ENCODE assay signal across 8 cellular contexts in genomic region chr9:131398204-131398603, GRCh38. TPM values are rescaled to one million over a fixed set of nuclear protein-coding genes. Genes with fewer than 3 reads are reported as not detected.
DNase-seq lines count a peak whose midpoint lies in the region; ATAC-seq and TF ChIP-seq lines count a peak whose summit lies in the region.

No MANE protein-coding gene starts in this region.

- H3K27me3 Mint-ChIP-seq in CD8-positive, alpha-beta T cell (ENCODE audit: low read depth), result no peaks in the 10 kb centered on the region
- H3K27me3 Mint-ChIP-seq in activated T-helper 1 cell treated with anti-CD3 and anti-CD28 coated beads, Interleukin-12 subunit alpha, Interleukin-12 subunit beta, Interleukin-2, Interleukin-4 antibody, amounts not matched to agents 30 ng/mL and 10 ng/mL and 1 ng/mL, durations not matched to agents 14 hours and 24 hours and 36 hours (ENCODE audit: insufficient read depth), result peaks cover 5% of the 10 kb centered on the region

- TF ChIP-seq CTCF in CD8-positive, alpha-beta T cell (IDR thresholded peaks at IDR 0.05), result no peak
- no peak for TF ChIP-seq CTCF in tibial artery (IDR thresholded peaks at IDR 0.05)

- peaks cover 72% of the 10 kb centered on the region for H4K20me1 ChIP-seq in Karpas-422 (ENCODE audit: insufficient read depth, low read depth, low read length)

- H3K9me2 ChIP-seq in Karpas-422 (replicated peaks; ENCODE audit: insufficient read depth, low read length), result no peaks in the 10 kb centered on the region

- peaks cover 20% of the 10 kb centered on the region for H3K36me3 Mint-ChIP-seq in CD8-positive, alpha-beta T cell
- H3K36me3 Mint-ChIP-seq in activated T-helper 1 cell treated with anti-CD3 and anti-CD28 coated beads, Interleukin-12 subunit alpha, Interleukin-12 subunit beta, Interleukin-2, Interleukin-4 antibody, amounts not matched to agents 30 ng/mL and 10 ng/mL and 1 ng/mL, durations not matched to agents 14 hours and 24 hours and 36 hours (ENCODE audit: low read depth), result peaks cover 19% of the 10 kb centered on the region

- peaks cover 76% of the 10 kb centered on the region for H3K4me1 Mint-ChIP-seq in CD8-positive, alpha-beta T cell (ENCODE audit: low read depth)
- H3K4me1 Mint-ChIP-seq in activated T-helper 1 cell treated with anti-CD3 and anti-CD28 coated beads, Interleukin-12 subunit alpha, Interleukin-12 subunit beta, Interleukin-2, Interleukin-4 antibody, amounts not matched to agents 30 ng/mL and 10 ng/mL and 1 ng/mL, durations not matched to agents 14 hours and 24 hours and 36 hours (ENCODE audit: low read depth), result peaks cover 77% of the 10 kb centered on the region

- POLR2A ChIA-PET in CD8-positive, alpha-beta T cell (lab: Charles Lee), result interaction anchor here (0.8 to 4.7 kb wide), 15 partner anchors 8 to 335 kb away, joined by 3 to 33 read pairs (median 4); no protein-coding TSS in a partner anchor

- no peak overlapping the region for H3K9ac ChIP-seq in Karpas-422 (ENCODE audit: low read length)

- H3K79me2 ChIP-seq in Karpas-422 (ENCODE audit: low read length), result peaks cover 87% of the 10 kb centered on the region

- H3K4me3 ChIP-seq in CD8-positive, alpha-beta T cell (ENCODE audit: low read depth, low read length), result peak overlapping the region; percentile 2
- no peak overlapping the region; the same call in 1 of the 2 replicates for H3K4me3 ChIP-seq in Karpas-422 (ENCODE audit: low read length)
- H3K4me3 ChIP-seq in tibial artery, result no peak overlapping the region

- intact Hi-C loops in CD8-positive, alpha-beta T cell (cut with DNase I, micrococcal nuclease), result loop anchor here (1.0 to 10.0 kb wide), 9 partner anchors 8 to 957 kb away; partner anchors contain the start of genes SETX (in 1 of the 2) and UCK1 (in 1 of the 2)
- intact Hi-C loops in activated T-helper 1 cell treated with anti-CD3 and anti-CD28 coated beads, Interleukin-12 subunit alpha, Interleukin-12 subunit beta, Interleukin-2, Interleukin-4 antibody, amounts not matched to agents 30 ng/mL and 10 ng/mL and 1 ng/mL, durations not matched to agents 14 hours and 24 hours and 36 hours (cut with micrococcal nuclease), result loop anchor here (5.0 to 10.0 kb wide), 5 partner anchors 126 to 957 kb away; partner anchors contain the start of gene SETX
- intact Hi-C loops in tibial artery (cut with DNase I; ENCODE audit: low total_unique reads), result no loop called here

- no peak overlapping the region for H2AFZ ChIP-seq in Karpas-422 (ENCODE audit: low read length)

- ATAC-seq in CD8-positive, alpha-beta T cell, result peak; percentile 19
- ATAC-seq in HG02763 (IDR thresholded peaks at IDR 0.05; ENCODE audit: unreplicated experiment), result no peak

- H3K27me3 ChIP-seq in CD8-positive, alpha-beta T cell (ENCODE audit: insufficient read depth, low read length), result no peaks in the 10 kb centered on the region
- H3K27me3 ChIP-seq in Karpas-422 (ENCODE audit: low read length), result no peaks in the 10 kb centered on the region
- H3K27me3 ChIP-seq in tibial artery, result no peaks in the 10 kb centered on the region

- H3K4me3 Mint-ChIP-seq in CD8-positive, alpha-beta T cell, result peak overlapping the region; percentile 92
- H3K4me3 Mint-ChIP-seq in activated T-helper 1 cell treated with anti-CD3 and anti-CD28 coated beads, Interleukin-12 subunit alpha, Interleukin-12 subunit beta, Interleukin-2, Interleukin-4 antibody, amounts not matched to agents 30 ng/mL and 10 ng/mL and 1 ng/mL, durations not matched to agents 14 hours and 24 hours and 36 hours, result peak overlapping the region; percentile 89

- no peaks in the 10 kb centered on the region for H3K9me3 ChIP-seq in CD8-positive, alpha-beta T cell (ENCODE audit: low read length)
- no peaks in the 10 kb centered on the region for H3K9me3 ChIP-seq in Karpas-422 (ENCODE audit: low read length)
- H3K9me3 ChIP-seq in tibial artery, result no peaks in the 10 kb centered on the region

- peak overlapping the region; percentile 98 for H3K4me2 ChIP-seq in Karpas-422 (ENCODE audit: low read depth, low read length, poor library complexity, severe bottlenecking)

- H3K9me3 Mint-ChIP-seq in CD8-positive, alpha-beta T cell, result no peaks in the 10 kb centered on the region
- no peaks in the 10 kb centered on the region for H3K9me3 Mint-ChIP-seq in activated T-helper 1 cell treated with anti-CD3 and anti-CD28 coated beads, Interleukin-12 subunit alpha, Interleukin-12 subunit beta, Interleukin-2, Interleukin-4 antibody, amounts not matched to agents 30 ng/mL and 10 ng/mL and 1 ng/mL, durations not matched to agents 14 hours and 24 hours and 36 hours

- peak; percentile 31 to 83 (median 65) for DNase-seq in CD8-positive, alpha-beta T cell
- DNase-seq in Karpas-422 (no peak), kidney tubule cell (ENCODE audit: low spot score) (peak; percentile 29), tibial artery (no peak), foreskin melanocyte (no peak)
- DNase-seq in activated T-helper 1 cell treated with anti-CD3 and anti-CD28 coated beads, Interleukin-12 subunit alpha, Interleukin-12 subunit beta, Interleukin-2, Interleukin-4 antibody, amounts not matched to agents 30 ng/mL and 10 ng/mL and 1 ng/mL, durations not matched to agents 14 hours and 24 hours and 36 hours (ENCODE audit: low spot score), result peak; percentile 59
- no peak for DNase-seq in activated CD4-positive, CD25-positive, alpha-beta regulatory T cell treated with anti-CD3 and anti-CD28 coated beads, Interleukin-2, amount 50 U/mL, for 72 hours

- no peak overlapping the region for H3K27ac ChIP-seq in CD8-positive, alpha-beta T cell (ENCODE audit: low read depth, low read length)
- H3K27ac ChIP-seq in Karpas-422 (ENCODE audit: low read length) (0 out of 2 replicates have a peak overlapping the region, but pooled peaks have one; percentile 17), tibial artery (peak overlapping the region; percentile 95 to 99)

- H3K27ac Mint-ChIP-seq in CD8-positive, alpha-beta T cell, result peak overlapping the region; percentile 97
- H3K27ac Mint-ChIP-seq in activated T-helper 1 cell treated with anti-CD3 and anti-CD28 coated beads, Interleukin-12 subunit alpha, Interleukin-12 subunit beta, Interleukin-2, Interleukin-4 antibody, amounts not matched to agents 30 ng/mL and 10 ng/mL and 1 ng/mL, durations not matched to agents 14 hours and 24 hours and 36 hours, result peak overlapping the region; percentile 79

- CTCF ChIA-PET in CD8-positive, alpha-beta T cell (lab: Charles Lee), result interaction anchor here (0.8 to 2.2 kb wide), 6 partner anchors 9 to 48 kb away, joined by 3 to 7 read pairs (median 4); no protein-coding TSS in a partner anchor

- H3K4me1 ChIP-seq in CD8-positive, alpha-beta T cell (ENCODE audit: insufficient read depth, low read length), result peaks cover 76% of the 10 kb centered on the region
- H3K4me1 ChIP-seq in Karpas-422 (ENCODE audit: low read length), result peaks cover 39% of the 10 kb centered on the region
- H3K4me1 ChIP-seq in tibial artery, result peaks cover 5 to 83% (median 74%) of the 10 kb centered on the region in 4 donors

- no peaks in the 10 kb centered on the region for H3K36me3 ChIP-seq in CD8-positive, alpha-beta T cell (ENCODE audit: insufficient read depth, low read length)
- H3K36me3 ChIP-seq in Karpas-422 (ENCODE audit: insufficient read depth, low read length), result peaks cover 23% of the 10 kb centered on the region
- no peaks in the 10 kb centered on the region for H3K36me3 ChIP-seq in tibial artery

RNA-seq across cellular contexts. Expression of gene PRRC2B, which starts 4.3 kb away (rescaled TPM):
- 100 to 1,000 TPM; 234 to 251 TPM for total RNA-seq in CD8-positive, alpha-beta T cell
- 83.8 and 87.6 TPM in 2 replicates for total RNA-seq in Karpas-422 (2014; rRNA removed; shearing (Covaris generic); ENCODE audit: low replicate concordance)
- 103 and 108 TPM in 2 replicates for total RNA-seq in activated T-helper 1 cell treated with anti-CD3 and anti-CD28 coated beads, Interleukin-12 subunit alpha, Interleukin-12 subunit beta, Interleukin-2, Interleukin-4 antibody, amounts not matched to agents 30 ng/mL and 10 ng/mL and 1 ng/mL, durations not matched to agents 14 hours and 24 hours and 36 hours

Comparison
In these comparisons a context has a peak if more than half of its experiments do, and no peak if none do; other contexts are left out.
1. DNase-seq: peak in CD8-positive, alpha-beta T cell (7 of 7), activated T-helper 1 cell treated with anti-CD3 and anti-CD28 coated beads, Interleukin-12 subunit alpha, Interleukin-12 subunit beta, Interleukin-2, Interleukin-4 antibody, amounts not matched to agents 30 ng/mL and 10 ng/mL and 1 ng/mL, durations not matched to agents 14 hours and 24 hours and 36 hours (single experiment) and kidney tubule cell (single experiment); none in Karpas-422 (single experiment), tibial artery (0 of 2), foreskin melanocyte (single experiment) and activated CD4-positive, CD25-positive, alpha-beta regulatory T cell treated with anti-CD3 and anti-CD28 coated beads, Interleukin-2, amount 50 U/mL, for 72 hours (single experiment).